Comparison of ENCODE assay signal across 18 cellular contexts in the genomic region with DNA sequence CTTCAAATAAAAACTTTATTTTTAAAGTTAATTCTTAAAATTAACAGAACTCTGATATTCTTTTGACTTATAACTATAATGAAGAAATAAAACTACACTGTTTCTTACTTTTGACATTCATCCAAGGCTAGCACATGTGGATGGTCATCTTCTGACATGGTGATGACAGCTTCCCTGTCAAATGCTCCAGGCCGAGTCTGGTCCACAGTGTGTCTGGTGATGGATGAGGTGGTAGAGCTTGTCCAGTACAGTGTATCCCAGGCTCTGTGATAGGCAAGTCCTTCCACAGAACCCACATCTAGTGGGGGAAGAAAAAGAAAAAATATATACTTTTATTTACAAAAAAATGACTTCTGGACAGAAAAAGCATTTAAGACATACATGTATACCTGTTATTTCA.
DNase-seq lines count a peak whose midpoint lies in the region; ATAC-seq and TF ChIP-seq lines count a peak whose summit lies in the region.
"Had no signal": no experiment of that assay in that cellular context is flagged by ENCODE, and none has a peak within 500 bp of the region (broad histone marks: within the 10 kb centered on the region; RNA-seq: fewer than 3 reads in every experiment).

No MANE protein-coding gene starts in this region.

- H3K27ac Mint-ChIP-seq in immature natural killer cell: no peak overlapping the region
- H3K27ac Mint-ChIP-seq: CD4-positive, CD25-positive, alpha-beta regulatory T cell; CD8-positive, alpha-beta T cell had no signal

- no peaks in the 10 kb centered on the region for H3K27me3 Mint-ChIP-seq in immature natural killer cell (ENCODE audit: low read depth in 3 of 3)
- H3K27me3 Mint-ChIP-seq: CD4-positive, CD25-positive, alpha-beta regulatory T cell had no signal

- TF ChIP-seq CTCF in fibroblast of mammary gland (conservative IDR thresholded peaks at IDR 0.05; ENCODE audit: control insufficient read depth, insufficient read depth, low read depth, low read length): no peak

- no peaks in the 10 kb centered on the region for H3K4me1 Mint-ChIP-seq in immature natural killer cell
- H3K4me1 Mint-ChIP-seq: CD4-positive, CD25-positive, alpha-beta regulatory T cell had no signal

- H3K4me3 Mint-ChIP-seq in immature natural killer cell: no peak overlapping the region
- H3K4me3 Mint-ChIP-seq: CD4-positive, CD25-positive, alpha-beta regulatory T cell; CD8-positive, alpha-beta T cell had no signal

- DNase-seq in ELF-1 (ENCODE audit: low read depth, low spot score) (peak; percentile 1), SK-N-DZ (ENCODE audit: low spot score) (peak; percentile 39), fibroblast of mammary gland (ENCODE audit: low read depth) (peak; percentile 67), islet precursor cell (peak; percentile 67), immature natural killer cell (no peak), SW 1271 (lab: John Stamatoyannopoulos, UW) (no peak)
- no peak for DNase-seq in activated CD4-positive, CD25-positive, alpha-beta regulatory T cell (lab: John Stamatoyannopoulos, UW)
- DNase-seq: Caco-2; CD4-positive, CD25-positive, alpha-beta regulatory T cell; CD8-positive, alpha-beta T cell; DMS 273 treated with DMSO at 0.1 percent for 48 hours; DMS53; DMS79 treated with DMSO at 0.1 percent for 48 hours; GM23248; H7; HCEC 1CT had no signal

- peaks cover 0 to 37% (median 10%) of the 10 kb centered on the region in 6 donors for H3K9me3 Mint-ChIP-seq in immature natural killer cell

- no peak for ATAC-seq in GM19467 (IDR thresholded peaks at IDR 0.05; ENCODE audit: unreplicated experiment)
- ATAC-seq: CD8-positive, alpha-beta T cell had no signal

- H3K36me3 Mint-ChIP-seq in immature natural killer cell: peaks cover 0 to 6% (median 0%) of the 10 kb centered on the region in 3 donors
- H3K36me3 Mint-ChIP-seq: CD4-positive, CD25-positive, alpha-beta regulatory T cell; CD8-positive, alpha-beta T cell had no signal

- H3K4me3 ChIP-seq in fibroblast of mammary gland (ENCODE audit: control insufficient read depth, low read depth, low read length): no peak overlapping the region
- H3K4me3 ChIP-seq: BLaER1, GM23248 had no signal

Comparison
In these comparisons a context has a peak if more than half of its experiments do, and no peak if none do; other contexts are left out.
1. DNase-seq: peak in ELF-1 (single experiment), SK-N-DZ (single experiment), fibroblast of mammary gland (single experiment) and islet precursor cell (single experiment); none in activated CD4-positive, CD25-positive, alpha-beta regulatory T cell (0 of 4), immature natural killer cell (0 of 3) and SW 1271 (0 of 2).